In genomic region chr10:59876208-59876607, GRCh38 we compare ENCODE assay signal across 7 cellular contexts. TPM values are rescaled to one million over a fixed set of nuclear protein-coding genes. Genes with fewer than 3 reads are reported as not detected.
DNase-seq lines count a peak whose midpoint lies in the region; ATAC-seq, FAIRE-seq and TF ChIP-seq lines count a peak whose summit lies in the region.
"Not testable (repeated sequence)": the region's sequence is repeated elsewhere in the genome, so short reads cannot be mapped to it uniquely, and the experiment has no call there.

No MANE protein-coding gene starts in this region.

- not testable (repeated sequence) for TF ChIP-seq POLR2A in GM12891 (IDR thresholded peaks at IDR 0.05; ENCODE audit: low read depth, low read length); GM12878 (IDR thresholded peaks at IDR 0.05; ENCODE audit: low read depth, low read length)

- H3K27ac ChIP-seq in RWPE2 (ENCODE audit: poor library complexity, severe bottlenecking) = peak overlapping the region; percentile 55
- H3K27ac ChIP-seq in GM12878 (ENCODE audit: control insufficient read depth, insufficient read depth) = not testable (repeated sequence)

- not testable (repeated sequence) for H3K36me3 ChIP-seq in RWPE2 (ENCODE audit: low read depth); GM12878 (ENCODE audit: control insufficient read depth in 2 of 2, insufficient read depth in 2 of 2, low read length in 1 of 2)

- WGBS in GM12878 (ENCODE audit: insufficient coverage, insufficient replicate concordance, low lambda C conversion rate, missing lambda C conversion rate) = 36% methylated on average over 9 of the region's 9 CpGs

- not testable (repeated sequence) for BruUV-seq in GM12878 (replicated peaks; lab: Mats Ljungman, UMichigan)

- intact Hi-C loops in GM12878 (cut with micrococcal nuclease; ENCODE audit: unreplicated experiment) = loop anchor here (2.0 kb wide), 1 partner anchor 903 kb away; the partner anchor contains the start of gene CDK1

- peak; percentile 33 for FAIRE-seq in GM12891 (lab: Jason Lieb, UNC)
- not testable (repeated sequence) for FAIRE-seq in GM12878 (lab: Jason Lieb, UNC)

- ATAC-seq in RWPE2 (ENCODE audit: low read depth); GM12878: not testable (repeated sequence)
- peak; percentile 45 to 57 for ATAC-seq in naive B cell (ENCODE audit: low read depth in 2 of 2)

- H3K4me1 Mint-ChIP-seq in HFFc6 (ENCODE audit: low read depth) (peaks cover 59% of the 10 kb centered on the region), naive B cell (peaks cover 59 to 92% (median 83%) of the 10 kb centered on the region in 3 donors)

- H3K4me3 Mint-ChIP-seq in HFFc6 = peak overlapping the region; percentile 29; the same call in 1 of the 2 replicates
- H3K4me3 Mint-ChIP-seq in naive B cell = peak overlapping the region in 6 of 8 donors; percentile 26 to 85 (median 69)

- not testable (repeated sequence) for H3K9ac ChIP-seq in GM12878 (ENCODE audit: control insufficient read depth, insufficient read depth, low read length)

- H3K27ac Mint-ChIP-seq in HFFc6 (peak overlapping the region; percentile 82; the same call in 1 of the 2 replicates), naive B cell (peak overlapping the region; percentile 64 to 93 (median 76))

- not testable (repeated sequence) for H3K27me3 Mint-ChIP-seq in HFFc6 (ENCODE audit: insufficient read depth); naive B cell

- H2AFZ ChIP-seq in GM12878 (ENCODE audit: control insufficient read depth, low read depth, low read length) = not testable (repeated sequence)

- H3K4me2 ChIP-seq in GM12878 (ENCODE audit: control insufficient read depth, insufficient read depth) = peak overlapping the region; percentile 23; the same call in 1 of the 2 replicates

- not testable (repeated sequence) for DNase-seq in GM12891 (ENCODE audit: insufficient read length, low spot score); HFFc6; RWPE2 (ENCODE audit: low spot score); GM12878 (ENCODE audit: low read depth, low spot score)
- DNase-seq in NCI-H1694 treated with DMSO at 0.1 percent for 48 hours (lab: John Stamatoyannopoulos, UW) = peak; percentile 10
- peak; percentile 80 for DNase-seq in NCI-H69 (lab: John Stamatoyannopoulos, UW)
- peak; percentile 51 for DNase-seq in naive B cell

- TF ChIP-seq EP300 in GM12878 (IDR thresholded peaks at IDR 0.05; ENCODE audit: borderline replicate concordance in 1 of 2, control insufficient read depth in 1 of 2, low read depth in 2 of 2, low read length in 2 of 2) = not testable (repeated sequence)

- TF ChIP-seq CTCF in HFFc6 (IDR thresholded peaks at IDR 0.05); RWPE2 (IDR thresholded peaks at IDR 0.05; ENCODE audit: poor library complexity, severe bottlenecking); GM12878 (IDR thresholded peaks at IDR 0.05 in 2 of 3, conservative IDR thresholded peaks at IDR 0.05 in 1 of 3; ENCODE audit: control insufficient read depth in 2 of 3, extremely low read depth in 1 of 3, insufficient read depth in 1 of 3, low read depth in 3 of 3, low read length in 3 of 3): not testable (repeated sequence)

- H3K4me1 ChIP-seq in RWPE2 (ENCODE audit: insufficient read depth, poor library complexity, severe bottlenecking) = peaks cover 27% of the 10 kb centered on the region
- H3K4me1 ChIP-seq in GM12878 (ENCODE audit: control insufficient read depth, insufficient read depth, low read length) = peaks cover 51% of the 10 kb centered on the region

- H3K79me2 ChIP-seq in GM12878 (ENCODE audit: control insufficient read depth, insufficient read depth, low read length) = peaks cover 71% of the 10 kb centered on the region

- H3K27me3 ChIP-seq in RWPE2 (ENCODE audit: insufficient read depth, poor library complexity, severe bottlenecking); GM12878 (replicated peaks in 1 of 2; ENCODE audit: control insufficient read depth in 2 of 2, insufficient read depth in 2 of 2, low read length in 1 of 2): not testable (repeated sequence)

- H3K9me3 Mint-ChIP-seq in HFFc6, naive B cell: not testable (repeated sequence)

- H4K20me1 ChIP-seq in GM12878 (ENCODE audit: control insufficient read depth, insufficient read depth) = not testable (repeated sequence)

- not testable (repeated sequence) for H3K4me3 ChIP-seq in RWPE2 (ENCODE audit: severe bottlenecking); GM12878

- RAD21 ChIA-PET in GM12878 (lab: Charles Lee; ENCODE audit: unreplicated experiment) = interaction anchor here (0.9 to 6.2 kb wide), 4 partner anchors 11 to 116 kb away, joined by 4 to 68 read pairs (median 10); partner anchors contain the start of gene CCDC6

- SMC1A ChIA-PET in GM12878 (lab: Charles Lee; ENCODE audit: uncharacterized antibody, unreplicated experiment) = interaction anchor here (0.8 to 3.8 kb wide), 6 partner anchors 9 to 31 kb away, joined by 3 to 20 read pairs (median 4); partner anchors contain the start of gene CCDC6

- in situ Hi-C loops in GM12878 (cut with MboI) = not testable (repeated sequence)

- not testable (repeated sequence) for TF ChIP-seq RAD21 in GM12878 (IDR thresholded peaks at IDR 0.05; ENCODE audit: insufficient read depth, low read depth, low read length)

- CTCF ChIA-PET in GM12878 (lab: Yijun Ruan, JAX) = interaction anchor here (1.3 to 2.6 kb wide), 4 partner anchors 11 to 41 kb away, joined by 7 to 19 read pairs (median 10); partner anchors contain the start of gene CCDC6

- H3K9me3 ChIP-seq in RWPE2 (ENCODE audit: severe bottlenecking); GM12878 (replicated peaks; ENCODE audit: control insufficient read depth, insufficient read depth, low read length): not testable (repeated sequence)

- POLR2A ChIA-PET in GM12878 (lab: Charles Lee) = interaction anchor here (0.6 to 1.3 kb wide), 5 partner anchors 29 to 244 kb away, joined by 3 to 9 read pairs (median 3); partner anchors contain the start of gene CCDC6

- not testable (repeated sequence) for H3K36me3 Mint-ChIP-seq in HFFc6 (ENCODE audit: low read depth); naive B cell

TF ChIP-seq in GM12878, 131 proteins besides CTCF, POLR2A, EP300 and RAD21:
- TF ChIP-seq BHLHE40 (IDR thresholded peaks at IDR 0.05; ENCODE audit: borderline replicate concordance in 1 of 2, low read depth in 2 of 2, low read length in 1 of 2) (peak in 1 of 2 experiments; percentile 15; a peak in 1 of 4 replicates), JUNB (IDR thresholded peaks at IDR 0.05) (0 out of 2 replicates have a peak, but pooled peaks have one; percentile 7), TCF3 (IDR thresholded peaks at IDR 0.05; ENCODE audit: borderline replicate concordance, insufficient read depth, low read depth, low read length) (0 out of 2 replicates have a peak, but pooled peaks have one; percentile 21), RUNX3 (IDR thresholded peaks at IDR 0.05; ENCODE audit: low read length) (0 out of 2 replicates have a peak, but pooled peaks have one; percentile 20), ZNF384 (IDR thresholded peaks at IDR 0.05; ENCODE audit: borderline replicate concordance, low read depth, low read length) (peak; percentile 56), CREM (IDR thresholded peaks at IDR 0.05; ENCODE audit: low read depth) (peak; percentile 48; the same call in 1 of the 2 replicates), IKZF2 (IDR thresholded peaks at IDR 0.05) (peak in 1 of 2 experiments; percentile 34; a peak in 2 of 4 replicates), TCF12 (IDR thresholded peaks at IDR 0.05; ENCODE audit: low read depth, low read length) (0 out of 2 replicates have a peak, but pooled peaks have one; percentile 14), PAX5 (IDR thresholded peaks at IDR 0.05; ENCODE audit: borderline replicate concordance, low read depth, low read length) (peak; percentile 21; the same call in 1 of the 2 replicates), NBN (IDR thresholded peaks at IDR 0.05) (0 out of 2 replicates have a peak, but pooled peaks have one; percentile 33), CREB1 (IDR thresholded peaks at IDR 0.05; ENCODE audit: low read depth) (peak; percentile 74), ZNF217 (IDR thresholded peaks at IDR 0.05) (peak; percentile 65; the same call in 1 of the 2 replicates), IKZF1 (conservative IDR thresholded peaks at IDR 0.05) (0 out of 2 replicates have a peak, but pooled peaks have one; percentile 29)

RNA-seq across cellular contexts. Expression of gene CCDC6, which starts 30.1 kb away (rescaled TPM):
- polyA plus RNA-seq in GM12891 (2012; ENCODE audit: low read depth, missing spikeins) = 12.9 TPM
- total RNA-seq in HFFc6 (2021; fragmentation: NEBNext Ultra II Directional; extraction: Animal tissue kit (Norgen Biotek cat#: 25700)) = 10 to 100 TPM; 33.0 to 43.0 (median 36.7) TPM
- 43.8 and 44.1 TPM in 2 replicates for total RNA-seq in GM12878 (2013; cell fraction: nucleolus; rRNA removed)
- total RNA-seq in GM12878 (2014; rRNA removed) = 22.0 and 26.2 TPM in 2 replicates
- 22.7 and 25.2 TPM in 2 replicates for total RNA-seq in GM12878 (2014; rRNA removed; fragmentation: Illumina TruSeq; extraction: Trizol)
- total RNA-seq in GM12878 (2021) = 45.0 and 46.2 TPM in 2 replicates
- polyA plus RNA-seq in GM12878 (2011; ENCODE audit: low read depth) = 11.0 TPM
- 34.8 and 37.0 TPM in 2 replicates for polyA plus RNA-seq in GM12878 (2011; rRNA removed)
- polyA plus RNA-seq in GM12878 (2011; cell fraction: cytosol; rRNA removed) = 22.1 and 22.8 TPM in 2 replicates
- polyA plus RNA-seq in GM12878 (2011; cell fraction: nucleus; rRNA removed) = 19.7 and 20.8 TPM in 2 replicates
- 15.4 and 15.7 TPM in 2 replicates for polyA plus RNA-seq in GM12878 (2012)
- 34.8 and 40.7 TPM in 2 replicates for polyA plus RNA-seq in GM12878 (2014; fragmentation: Illumina TruSeq; extraction: Trizol)
- polyA plus RNA-seq in GM12878 (2014; fragmentation: Nextera tagmentation; extraction: Ambion mirVana) = 10 to 100 TPM; 11.8 to 12.3 TPM
- 19.5 and 23.7 TPM in 2 replicates for polyA plus RNA-seq in GM12878 (2014; rRNA removed)
- 10 to 100 TPM; 29.7 to 30.5 TPM for polyA plus RNA-seq in GM12878 (2016; fragmentation: Nextera tagmentation; extraction: Ambion mirVana)
- 52.4 and 62.0 TPM in 2 replicates for polyA minus RNA-seq in GM12878 (2011; rRNA and poly(A)+ RNA removed)
- polyA minus RNA-seq in GM12878 (2011; cell fraction: cytosol; rRNA and poly(A)+ RNA removed) = 22.6 and 30.9 TPM in 2 replicates
- 18.3 and 26.8 TPM in 2 replicates for polyA minus RNA-seq in GM12878 (2011; cell fraction: nucleus; rRNA and poly(A)+ RNA removed)
- 10 to 100 TPM in 4 of 6 donors, 1 to 10 TPM in 2; 7.8 to 20.9 (median 11.7) TPM for polyA plus RNA-seq in naive B cell (ENCODE audit: low read depth in 6 of 6)
